38 cellular contexts compared by ENCODE assay signal in genomic region chr15:33534642-33535041, GRCh38.
"Had no signal": no experiment of that assay in that cellular context is flagged by ENCODE, and none has a peak within 500 bp of the region (broad histone marks: within the 10 kb centered on the region; RNA-seq: fewer than 3 reads in every experiment).

No MANE protein-coding gene starts in this region.

- H3K9me3 Mint-ChIP-seq: activated naive CD4-positive, alpha-beta T cell treated with anti-CD3 and anti-CD28 coated beads for 36 hours; activated naive CD4-positive, alpha-beta T cell treated with anti-CD3 and anti-CD28 coated beads, Interleukin-2, amount 50 U/mL, for 24 hours; activated naive CD4-positive, alpha-beta T cell treated with anti-CD3 and anti-CD28 coated beads, Interleukin-2, amount 50 U/mL, for 72 hours; activated naive CD8-positive, alpha-beta T cell treated with anti-CD3 and anti-CD28 coated beads for 36 hours; activated naive CD8-positive, alpha-beta T cell treated with anti-CD3 and anti-CD28 coated beads, Interleukin-2, amount 10 ng/mL, durations not matched to agents 7 days and 5 days; activated naive CD8-positive, alpha-beta T cell treated with anti-CD3 and anti-CD28 coated beads, Interleukin-2, amount 50 U/mL, for 24 hours; activated T-cell treated with anti-CD3 and anti-CD28 coated beads, Interleukin-2, amount 50 U/mL, for 24 hours; activated T-cell treated with anti-CD3 and anti-CD28 coated beads, Interleukin-2, amount 50 U/mL, for 4 hours; activated T-cell treated with anti-CD3 and anti-CD28 coated beads, Interleukin-2, amount 50 U/mL, for 72 hours; activated T-helper 1 cell treated with anti-CD3 and anti-CD28 coated beads, Interleukin-12 subunit alpha, Interleukin-12 subunit beta, Interleukin-2, Interleukin-4 antibody, amounts not matched to agents 30 ng/mL and 10 ng/mL and 1 ng/mL, durations not matched to agents 14 hours and 24 hours and 36 hours; activated T-helper 17 cell treated with anti-CD3 and anti-CD28 coated beads, Interleukin-2, amount 50 U/mL, for 72 hours; activated T-helper 2 cell treated with anti-CD3 and anti-CD28 coated beads, Interferon-gamma antibody, Interleukin-2, Interleukin-4, amounts not matched to agents 10 μg/mL and 5 μg/mL and 100 μg/mL, durations not matched to agents 14 hours and 24 hours and 36 hours; brain; central memory CD8-positive, alpha-beta T cell had no signal

- H3K27me3 Mint-ChIP-seq: activated naive CD8-positive, alpha-beta T cell treated with anti-CD3 and anti-CD28 coated beads, Interleukin-2, amount 10 ng/mL, durations not matched to agents 7 days and 5 days; central memory CD8-positive, alpha-beta T cell had no signal

- H3K27ac ChIP-seq: adrenal gland, ascending aorta, body of pancreas, brain microvascular endothelial cell, breast epithelium, cardiac muscle cell had no signal

- H3K27ac Mint-ChIP-seq: activated naive CD4-positive, alpha-beta T cell treated with anti-CD3 and anti-CD28 coated beads for 36 hours; activated naive CD4-positive, alpha-beta T cell treated with anti-CD3 and anti-CD28 coated beads, Interleukin-2, amount 50 U/mL, for 24 hours; activated naive CD4-positive, alpha-beta T cell treated with anti-CD3 and anti-CD28 coated beads, Interleukin-2, amount 50 U/mL, for 72 hours; activated naive CD8-positive, alpha-beta T cell; activated naive CD8-positive, alpha-beta T cell treated with anti-CD3 and anti-CD28 coated beads for 36 hours; activated naive CD8-positive, alpha-beta T cell treated with anti-CD3 and anti-CD28 coated beads, Interleukin-2, amount 10 ng/mL, durations not matched to agents 7 days and 5 days; activated naive CD8-positive, alpha-beta T cell treated with anti-CD3 and anti-CD28 coated beads, Interleukin-2, amount 50 U/mL, for 24 hours; activated T-cell treated with anti-CD3 and anti-CD28 coated beads, Interleukin-2, amount 50 U/mL, for 24 hours; activated T-cell treated with anti-CD3 and anti-CD28 coated beads, Interleukin-2, amount 50 U/mL, for 72 hours; activated T-helper 1 cell treated with anti-CD3 and anti-CD28 coated beads, Interleukin-12 subunit alpha, Interleukin-12 subunit beta, Interleukin-2, Interleukin-4 antibody, amounts not matched to agents 30 ng/mL and 10 ng/mL and 1 ng/mL, durations not matched to agents 14 hours and 24 hours and 36 hours; activated T-helper 17 cell treated with anti-CD3 and anti-CD28 coated beads, Interleukin-2, amount 50 U/mL, for 72 hours; activated T-helper 2 cell treated with anti-CD3 and anti-CD28 coated beads, Interferon-gamma antibody, Interleukin-2, Interleukin-4, amounts not matched to agents 10 μg/mL and 5 μg/mL and 100 μg/mL, durations not matched to agents 14 hours and 24 hours and 36 hours; brain had no signal

- DNase-seq: activated effector memory CD4-positive, alpha-beta T cell treated with anti-CD3 and anti-CD28 coated beads, Interleukin-2, amount 50 U/mL, for 16 hours; activated effector memory CD4-positive, alpha-beta T cell treated with Interleukin-2 at 50 U/mL for 16 hours; activated gamma-delta T cell; activated gamma-delta T cell treated with Interleukin-2 at 50 U/mL for 16 hours; activated naive CD4-positive, alpha-beta T cell; activated naive CD4-positive, alpha-beta T cell treated with anti-CD3 and anti-CD28 coated beads for 36 hours; activated naive CD4-positive, alpha-beta T cell treated with anti-CD3 and anti-CD28 coated beads, Interleukin-2, amount 50 U/mL, for 16 hours; activated naive CD4-positive, alpha-beta T cell treated with Interleukin-2 at 50 U/mL for 16 hours; activated naive CD8-positive, alpha-beta T cell treated with anti-CD3 and anti-CD28 coated beads for 36 hours; activated naive CD8-positive, alpha-beta T cell treated with anti-CD3 and anti-CD28 coated beads, Interleukin-2, amount 10 ng/mL, durations not matched to agents 7 days and 5 days; activated naive CD8-positive, alpha-beta T cell treated with anti-CD3 and anti-CD28 coated beads, Interleukin-2, amount 50 U/mL, for 24 hours; activated T-cell treated with anti-CD3 and anti-CD28 coated beads for 4 hours; activated T-cell treated with anti-CD3 and anti-CD28 coated beads, Interleukin-2, amount 50 U/mL, for 1 hour; activated T-cell treated with anti-CD3 and anti-CD28 coated beads, Interleukin-2, amount 50 U/mL, for 24 hours; activated T-cell treated with anti-CD3 and anti-CD28 coated beads, Interleukin-2, amount 50 U/mL, for 4 hours; activated T-cell treated with anti-CD3 and anti-CD28 coated beads, Interleukin-2, amount 50 U/mL, for 48 hours; activated T-cell treated with anti-CD3 and anti-CD28 coated beads, Interleukin-2, amount 50 U/mL, for 72 hours; adrenal gland; amniotic stem cell; amygdala; anterior cingulate cortex; aorta; body of pancreas; brain microvascular endothelial cell; caudate nucleus; central memory CD4-positive, alpha-beta T cell; cerebellar nuclear complex had no signal

- H3K4me1 ChIP-seq: adrenal gland, ascending aorta, body of pancreas, breast epithelium had no signal

- H3K4me1 Mint-ChIP-seq: activated naive CD4-positive, alpha-beta T cell treated with anti-CD3 and anti-CD28 coated beads, Interleukin-2, amount 50 U/mL, for 24 hours; activated naive CD8-positive, alpha-beta T cell treated with anti-CD3 and anti-CD28 coated beads for 36 hours; activated naive CD8-positive, alpha-beta T cell treated with anti-CD3 and anti-CD28 coated beads, Interleukin-2, amount 10 ng/mL, durations not matched to agents 7 days and 5 days; activated naive CD8-positive, alpha-beta T cell treated with anti-CD3 and anti-CD28 coated beads, Interleukin-2, amount 50 U/mL, for 24 hours; activated T-helper 17 cell treated with anti-CD3 and anti-CD28 coated beads, Interleukin-2, amount 50 U/mL, for 72 hours; brain; central memory CD8-positive, alpha-beta T cell had no signal

- H3K27me3 ChIP-seq: adrenal gland, ascending aorta, body of pancreas, brain microvascular endothelial cell, breast epithelium, cardiac muscle cell had no signal

- H3K9me3 ChIP-seq: adrenal gland, ascending aorta, body of pancreas, breast epithelium had no signal

- H3K36me3 ChIP-seq: adrenal gland, ascending aorta, brain microvascular endothelial cell, breast epithelium, cardiac muscle cell had no signal

- H3K36me3 Mint-ChIP-seq: activated naive CD4-positive, alpha-beta T cell treated with anti-CD3 and anti-CD28 coated beads, Interleukin-2, amount 50 U/mL, for 24 hours; activated naive CD4-positive, alpha-beta T cell treated with anti-CD3 and anti-CD28 coated beads, Interleukin-2, amount 50 U/mL, for 72 hours; activated naive CD8-positive, alpha-beta T cell; activated naive CD8-positive, alpha-beta T cell treated with anti-CD3 and anti-CD28 coated beads for 36 hours; activated naive CD8-positive, alpha-beta T cell treated with anti-CD3 and anti-CD28 coated beads, Interleukin-2, amount 10 ng/mL, durations not matched to agents 7 days and 5 days; brain had no signal

- H3K4me3 ChIP-seq: adrenal gland, ascending aorta, body of pancreas, breast epithelium, cardiac muscle cell had no signal

- ATAC-seq: activated naive CD4-positive, alpha-beta T cell treated with anti-CD3 and anti-CD28 coated beads, Interleukin-2, amount 50 U/mL, for 72 hours; activated naive CD8-positive, alpha-beta T cell treated with anti-CD3 and anti-CD28 coated beads, Interleukin-2, amount 50 U/mL, for 24 hours; activated T-cell treated with anti-CD3 and anti-CD28 coated beads, Interleukin-2, amount 50 U/mL, for 4 hours; activated T-cell treated with anti-CD3 and anti-CD28 coated beads, Interleukin-2, amount 50 U/mL, for 72 hours; activated T-helper 17 cell treated with anti-CD3 and anti-CD28 coated beads, Interleukin-2, amount 50 U/mL, for 72 hours; body of pancreas had no signal

- H3K4me3 Mint-ChIP-seq: activated naive CD4-positive, alpha-beta T cell treated with anti-CD3 and anti-CD28 coated beads for 36 hours; activated naive CD4-positive, alpha-beta T cell treated with anti-CD3 and anti-CD28 coated beads, Interleukin-2, amount 50 U/mL, for 24 hours; activated naive CD8-positive, alpha-beta T cell; activated naive CD8-positive, alpha-beta T cell treated with anti-CD3 and anti-CD28 coated beads for 36 hours; activated naive CD8-positive, alpha-beta T cell treated with anti-CD3 and anti-CD28 coated beads, Interleukin-2, amount 10 ng/mL, durations not matched to agents 7 days and 5 days; activated naive CD8-positive, alpha-beta T cell treated with anti-CD3 and anti-CD28 coated beads, Interleukin-2, amount 50 U/mL, for 24 hours; activated T-cell treated with anti-CD3 and anti-CD28 coated beads, Interleukin-2, amount 50 U/mL, for 24 hours; activated T-cell treated with anti-CD3 and anti-CD28 coated beads, Interleukin-2, amount 50 U/mL, for 4 hours; activated T-cell treated with anti-CD3 and anti-CD28 coated beads, Interleukin-2, amount 50 U/mL, for 72 hours; activated T-helper 1 cell treated with anti-CD3 and anti-CD28 coated beads, Interleukin-12 subunit alpha, Interleukin-12 subunit beta, Interleukin-2, Interleukin-4 antibody, amounts not matched to agents 30 ng/mL and 10 ng/mL and 1 ng/mL, durations not matched to agents 14 hours and 24 hours and 36 hours; activated T-helper 17 cell treated with anti-CD3 and anti-CD28 coated beads, Interleukin-2, amount 50 U/mL, for 72 hours; brain; central memory CD8-positive, alpha-beta T cell had no signal
